In genomic region chr3:100129944-100130343, GRCh38 we compare ENCODE assay signal across 19 cellular contexts.
"Had no signal": no experiment of that assay in that cellular context is flagged by ENCODE, and none has a peak within 500 bp of the region (broad histone marks: within the 10 kb centered on the region; RNA-seq: fewer than 3 reads in every experiment).

No MANE protein-coding gene starts in this region.

- H3K4me3 Mint-ChIP-seq: activated naive CD4-positive, alpha-beta T cell treated with anti-CD3 and anti-CD28 coated beads, Interleukin-2, amount 10 ng/mL, durations not matched to agents 7 days and 5 days; activated T-helper 17 cell treated with anti-CD3 and anti-CD28 coated beads, Interleukin-2, amount 50 U/mL, for 72 hours; effector memory CD8-positive, alpha-beta T cell; mesothelial cell of epicardium; neural crest cell; stimulated activated naive CD8-positive, alpha-beta T cell treated with anti-CD3 and anti-CD28 coated beads, Interleukin-15, amount 100 ng/mL, for 72 hours; T-helper 2 cell treated with Interferon-gamma antibody and Interleukin-4, amounts not matched to agents 5 μg/mL and 100 μg/mL, for 36 hours had no signal

- H3K9me3 Mint-ChIP-seq: activated naive CD4-positive, alpha-beta T cell treated with anti-CD3 and anti-CD28 coated beads, Interleukin-2, amount 10 ng/mL, durations not matched to agents 7 days and 5 days; activated T-helper 17 cell treated with anti-CD3 and anti-CD28 coated beads, Interleukin-2, amount 50 U/mL, for 72 hours; effector memory CD8-positive, alpha-beta T cell; mesothelial cell of epicardium; neural crest cell; stimulated activated naive CD8-positive, alpha-beta T cell treated with anti-CD3 and anti-CD28 coated beads, Interleukin-15, amount 100 ng/mL, for 72 hours; T-helper 2 cell treated with Interferon-gamma antibody and Interleukin-4, amounts not matched to agents 5 μg/mL and 100 μg/mL, for 36 hours had no signal

- FAIRE-seq: astrocyte, bronchial epithelial cell, frontal cortex had no signal

- H3K36me3 Mint-ChIP-seq: mesothelial cell of epicardium had no signal

- H3K4me3 ChIP-seq: heart left ventricle, lung, ovary, upper lobe of left lung had no signal

- H3K27me3 Mint-ChIP-seq: activated naive CD4-positive, alpha-beta T cell treated with anti-CD3 and anti-CD28 coated beads, Interleukin-2, amount 10 ng/mL, durations not matched to agents 7 days and 5 days; activated T-helper 17 cell treated with anti-CD3 and anti-CD28 coated beads, Interleukin-2, amount 50 U/mL, for 72 hours; effector memory CD8-positive, alpha-beta T cell; stimulated activated naive CD8-positive, alpha-beta T cell treated with anti-CD3 and anti-CD28 coated beads, Interleukin-15, amount 100 ng/mL, for 72 hours had no signal

- H3K4me1 Mint-ChIP-seq: activated T-helper 17 cell treated with anti-CD3 and anti-CD28 coated beads, Interleukin-2, amount 50 U/mL, for 72 hours had no signal

- H3K27ac Mint-ChIP-seq: activated naive CD4-positive, alpha-beta T cell treated with anti-CD3 and anti-CD28 coated beads, Interleukin-2, amount 10 ng/mL, durations not matched to agents 7 days and 5 days; activated T-helper 17 cell treated with anti-CD3 and anti-CD28 coated beads, Interleukin-2, amount 50 U/mL, for 72 hours; effector memory CD8-positive, alpha-beta T cell; mesothelial cell of epicardium; stimulated activated naive CD8-positive, alpha-beta T cell treated with anti-CD3 and anti-CD28 coated beads, Interleukin-15, amount 100 ng/mL, for 72 hours; T-helper 2 cell treated with Interferon-gamma antibody and Interleukin-4, amounts not matched to agents 5 μg/mL and 100 μg/mL, for 36 hours had no signal

- DNase-seq: activated CD4-positive, alpha-beta T cell treated with anti-CD3 and anti-CD28 coated beads, Interleukin-2, amount 50 U/mL, for 4 hours; activated CD4-positive, CD25-positive, alpha-beta regulatory T cell treated with anti-CD3 and anti-CD28 coated beads, Interleukin-2, amount 50 U/mL, for 72 hours; activated naive CD4-positive, alpha-beta T cell treated with anti-CD3 and anti-CD28 coated beads, Interleukin-2, amount 10 ng/mL, durations not matched to agents 7 days and 5 days; dermis blood vessel endothelial cell; effector memory CD8-positive, alpha-beta T cell; heart left ventricle; left cardiac atrium; ovary; stimulated activated CD4-positive, alpha-beta T cell treated with anti-CD3 and anti-CD28 coated beads, Interleukin-1b, Interleukin-23, amount 100 ng/mL, for 48 hours; stimulated activated naive CD8-positive, alpha-beta T cell treated with anti-CD3 and anti-CD28 coated beads, Interleukin-15, amount 100 ng/mL, for 72 hours; upper lobe of left lung had no signal
